In genomic region chr1:236733654-236734053, GRCh38 we compare ENCODE assay signal across 26 cellular contexts. TPM values are rescaled to one million over a fixed set of nuclear protein-coding genes. Genes with fewer than 3 reads are reported as not detected.
DNase-seq lines count a peak whose midpoint lies in the region; ATAC-seq and TF ChIP-seq lines count a peak whose summit lies in the region.
"Had no signal": no experiment of that assay in that cellular context is flagged by ENCODE, and none has a peak within 500 bp of the region (broad histone marks: within the 10 kb centered on the region; RNA-seq: fewer than 3 reads in every experiment).

No MANE protein-coding gene starts in this region.

- H3K27me3 ChIP-seq in right atrium auricular region = no peaks in the 10 kb centered on the region
- H3K27me3 ChIP-seq in heart right ventricle = no peaks in the 10 kb centered on the region
- H3K27me3 ChIP-seq in thyroid gland = no peaks in the 10 kb centered on the region
- H3K27me3 ChIP-seq: esophagus muscularis mucosa, tibial artery had no signal

- no peak for TF ChIP-seq CTCF in right atrium auricular region (IDR thresholded peaks at IDR 0.05)
- no peak for TF ChIP-seq CTCF in heart right ventricle (IDR thresholded peaks at IDR 0.05)
- no peak for TF ChIP-seq CTCF in thyroid gland (IDR thresholded peaks at IDR 0.05)

- TF ChIP-seq POLR2A in thyroid gland (IDR thresholded peaks at IDR 0.05) = no peak

- peak overlapping the region; percentile 57 to 71 for H3K27ac ChIP-seq in right atrium auricular region
- peak overlapping the region in 5 of 10 donors; percentile 15 to 53 (median 40) for H3K27ac ChIP-seq in heart right ventricle
- H3K27ac ChIP-seq in thyroid gland = no peak overlapping the region
- H3K27ac ChIP-seq: coronary artery, esophagus muscularis mucosa, tibial artery had no signal

- no peak for DNase-seq in right atrium auricular region (ENCODE audit: low spot score)
- no peak for DNase-seq in heart right ventricle
- peak; percentile 35 for DNase-seq in glomerular visceral epithelial cell (ENCODE audit: extremely low spot score)
- DNase-seq in thyroid gland = peak; percentile 15 to 39
- DNase-seq in HCEC 1CT = no peak
- DNase-seq: activated CD4-positive, alpha-beta memory T cell treated with anti-CD3 and anti-CD28 coated beads for 36 hours; activated CD4-positive, CD25-positive, alpha-beta regulatory T cell treated with anti-CD3 and anti-CD28 coated beads, Interleukin-2, amount 50 U/mL, for 72 hours; activated CD8-positive, alpha-beta memory T cell treated with anti-CD3 and anti-CD28 coated beads, Interleukin-2, amount 50 U/mL, for 48 hours; CD4-positive, alpha-beta memory T cell; effector memory CD4-positive, alpha-beta T cell; foreskin melanocyte; Kasumi-1; MV-4-11; naive thymus-derived CD4-positive, alpha-beta T cell; NCI-H1436 treated with DMSO at 0.1 percent for 48 hours; NCI-H774; stimulated activated CD8-positive, alpha-beta memory T cell treated with anti-CD3 and anti-CD28 coated beads, Interleukin-4, amount 100 ng/mL, for 48 hours; stimulated activated naive CD8-positive, alpha-beta T cell treated with anti-CD3 and anti-CD28 coated beads, Interleukin-15, amount 100 ng/mL, for 72 hours; tibial artery had no signal

- H3K4me3 ChIP-seq in right atrium auricular region (no peak overlapping the region), heart right ventricle (no peak overlapping the region), thyroid gland (replicated peaks in 1 of 3) (no peak overlapping the region)
- H3K4me3 ChIP-seq: coronary artery, esophagus muscularis mucosa, tibial artery had no signal

- peaks cover 0 to 20% of the 10 kb centered on the region in 2 donors for H3K4me1 ChIP-seq in right atrium auricular region
- peaks cover 0 to 33% (median 7%) of the 10 kb centered on the region in 9 donors for H3K4me1 ChIP-seq in heart right ventricle
- H3K4me1 ChIP-seq in thyroid gland = peaks cover 7 to 15% of the 10 kb centered on the region in 2 donors
- H3K4me1 ChIP-seq: tibial artery had no signal

- intact Hi-C loops in heart right ventricle (cut with DNase I) = no loop called here
- intact Hi-C loops in thyroid gland (cut with DNase I) = no loop called here

- H3K9me3 ChIP-seq in right atrium auricular region (no peaks in the 10 kb centered on the region), heart right ventricle (no peaks in the 10 kb centered on the region), thyroid gland (no peaks in the 10 kb centered on the region)
- H3K9me3 ChIP-seq: esophagus muscularis mucosa, tibial artery had no signal

- no peak for ATAC-seq in heart right ventricle
- peak; percentile 43 for ATAC-seq in HG03354 (IDR thresholded peaks at IDR 0.05; ENCODE audit: poor library complexity, severe bottlenecking, unreplicated experiment)
- no peak for ATAC-seq in GM21737 (IDR thresholded peaks at IDR 0.05; ENCODE audit: unreplicated experiment)
- no peak for ATAC-seq in HG03159 (IDR thresholded peaks at IDR 0.05; ENCODE audit: unreplicated experiment)
- ATAC-seq: HepG2; naive thymus-derived CD4-positive, alpha-beta T cell; stimulated activated naive CD8-positive, alpha-beta T cell treated with anti-CD3 and anti-CD28 coated beads, Interleukin-15, amount 100 ng/mL, for 72 hours had no signal

- 77% methylated on average over 3 of the region's 3 CpGs for WGBS in heart right ventricle, 2 donors
- WGBS in thyroid gland, 2 donors = 55 to 60% methylated on average over 3 of the region's 3 CpGs

- H3K36me3 ChIP-seq in right atrium auricular region (peaks cover 79% of the 10 kb centered on the region), heart right ventricle (peaks cover 0 to 90% (median 4%) of the 10 kb centered on the region in 9 donors), thyroid gland (no peaks in the 10 kb centered on the region)

RNA-seq across cellular contexts. Expression of gene ACTN2, which starts 47.4 kb away (rescaled TPM):
- 1,000 to 10,000 TPM in 1 of 2 donors, 100 to 1,000 TPM in 1; 595 to 1,486 TPM for total RNA-seq in right atrium auricular region
- total RNA-seq in heart right ventricle = 1,000 to 10,000 TPM; 2,366 to 4,290 (median 3,682) TPM
- polyA plus RNA-seq in heart right ventricle = 1,000 to 10,000 TPM in 1 of 2 donors, 100 to 1,000 TPM in 1; 599 to 1,375 TPM
- total RNA-seq in thyroid gland = under 1 TPM in 2 of 4 donors, not detected in 2; 0.40 to 0.56 TPM
- total RNA-seq: CD4-positive, alpha-beta memory T cell; naive thymus-derived CD4-positive, alpha-beta T cell; T-helper 1 cell treated with Interleukin-12 subunit alpha and Interleukin-12 subunit beta and Interleukin-4 antibody, amounts not matched to agents 30 ng/mL and 1 ng/mL, for 36 hours had no signal
- polyA plus RNA-seq: CD4-positive, alpha-beta memory T cell; naive thymus-derived CD4-positive, alpha-beta T cell had no signal

Comparison
In these comparisons a context has a peak if more than half of its experiments do, and no peak if none do; other contexts are left out.
1. DNase-seq: peak in glomerular visceral epithelial cell (single experiment) and thyroid gland (2 of 2); none in right atrium auricular region (single experiment), heart right ventricle (0 of 2) and HCEC 1CT (single experiment).
2. H3K27ac ChIP-seq: peak in right atrium auricular region (2 of 2); none in thyroid gland (0 of 3).
3. RNA of gene ACTN2, which starts 47.4 kb away (total RNA-seq): 2,366 to 4,290 TPM in heart right ventricle and 595 to 1,486 TPM in right atrium auricular region; 0.40 to 0.56 TPM in thyroid gland; every median in the first group is over 100 times any median in the second.